Comparison of ENCODE assay signal across 12 cellular contexts in the genomic region with DNA sequence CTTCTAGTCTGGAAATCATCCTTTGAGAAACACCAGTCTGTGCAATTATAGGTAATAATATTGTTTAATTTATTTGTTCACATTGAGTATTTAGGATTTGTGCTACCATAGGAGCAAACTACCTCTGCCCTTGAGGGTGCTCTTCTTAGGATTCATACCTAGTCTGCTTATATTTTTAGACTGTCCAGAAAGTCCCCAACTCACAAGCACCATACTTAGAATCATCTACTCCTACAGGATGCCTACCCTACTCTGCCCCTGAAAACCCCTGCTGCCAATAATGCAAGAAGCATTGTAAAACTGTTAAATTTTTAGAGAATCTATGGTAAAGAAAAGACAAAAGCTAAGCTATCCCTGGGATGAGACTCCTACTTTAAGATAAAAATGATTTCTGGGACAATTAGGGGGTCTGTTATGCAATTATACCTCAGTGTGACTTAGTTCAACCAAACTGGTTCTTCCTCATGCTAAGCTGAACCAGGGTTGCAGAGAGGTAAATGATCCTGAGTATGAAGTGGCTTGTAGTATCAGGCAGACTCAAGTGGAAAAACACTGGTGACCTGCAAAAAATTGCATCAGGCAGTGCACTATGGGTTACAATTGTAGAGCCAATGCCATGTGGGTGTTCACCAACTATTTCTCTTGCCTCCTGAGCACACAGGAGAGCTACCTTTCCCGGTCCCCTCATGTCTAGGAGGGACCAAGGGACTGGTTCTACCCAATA.
"Had no signal": no experiment of that assay in that cellular context is flagged by ENCODE, and none has a peak within 500 bp of the region (broad histone marks: within the 10 kb centered on the region; RNA-seq: fewer than 3 reads in every experiment).

No MANE protein-coding gene starts in this region.

- DNase-seq: activated CD4-positive, alpha-beta T cell treated with anti-CD3 and anti-CD28 coated beads, Interleukin-2, amount 50 U/mL, for 1 hour; activated naive CD4-positive, alpha-beta T cell treated with anti-CD3 and anti-CD28 coated beads, Interleukin-2, amount 50 U/mL, for 16 hours; activated T-cell treated with anti-CD3 and anti-CD28 coated beads for 4 hours; amniotic stem cell; esophagus squamous epithelium; foreskin fibroblast; left cardiac atrium; stimulated activated CD4-positive, alpha-beta T cell treated with anti-CD3 and anti-CD28 coated beads, Interleukin-2, amount 100 ng/mL, for 48 hours; stimulated activated naive CD8-positive, alpha-beta T cell treated with anti-CD3 and anti-CD28 coated beads, Interleukin-15, amount 100 ng/mL, for 72 hours; testis had no signal

- H3K27ac Mint-ChIP-seq: activated T-helper 2 cell treated with anti-CD3 and anti-CD28 coated beads, Interferon-gamma antibody, Interleukin-2, Interleukin-4, amounts not matched to agents 10 μg/mL and 5 μg/mL and 100 μg/mL, durations not matched to agents 14 hours and 24 hours and 36 hours; T-helper 2 cell treated with Interferon-gamma antibody and Interleukin-4, amounts not matched to agents 5 μg/mL and 100 μg/mL, for 36 hours had no signal

- ATAC-seq: left cardiac atrium; stimulated activated naive CD8-positive, alpha-beta T cell treated with anti-CD3 and anti-CD28 coated beads, Interleukin-15, amount 100 ng/mL, for 72 hours had no signal

- H3K4me3 Mint-ChIP-seq: stimulated activated naive CD8-positive, alpha-beta T cell treated with anti-CD3 and anti-CD28 coated beads, Interleukin-15, amount 100 ng/mL, for 72 hours; T-helper 2 cell treated with Interferon-gamma antibody and Interleukin-4, amounts not matched to agents 5 μg/mL and 100 μg/mL, for 36 hours had no signal

- H3K9me3 Mint-ChIP-seq: activated T-helper 2 cell treated with anti-CD3 and anti-CD28 coated beads, Interferon-gamma antibody, Interleukin-2, Interleukin-4, amounts not matched to agents 10 μg/mL and 5 μg/mL and 100 μg/mL, durations not matched to agents 14 hours and 24 hours and 36 hours; stimulated activated naive CD8-positive, alpha-beta T cell treated with anti-CD3 and anti-CD28 coated beads, Interleukin-15, amount 100 ng/mL, for 72 hours; T-helper 2 cell treated with Interferon-gamma antibody and Interleukin-4, amounts not matched to agents 5 μg/mL and 100 μg/mL, for 36 hours had no signal

- H3K27me3 Mint-ChIP-seq: stimulated activated naive CD8-positive, alpha-beta T cell treated with anti-CD3 and anti-CD28 coated beads, Interleukin-15, amount 100 ng/mL, for 72 hours had no signal
